16 cellular contexts compared by ENCODE assay signal in the genomic region with DNA sequence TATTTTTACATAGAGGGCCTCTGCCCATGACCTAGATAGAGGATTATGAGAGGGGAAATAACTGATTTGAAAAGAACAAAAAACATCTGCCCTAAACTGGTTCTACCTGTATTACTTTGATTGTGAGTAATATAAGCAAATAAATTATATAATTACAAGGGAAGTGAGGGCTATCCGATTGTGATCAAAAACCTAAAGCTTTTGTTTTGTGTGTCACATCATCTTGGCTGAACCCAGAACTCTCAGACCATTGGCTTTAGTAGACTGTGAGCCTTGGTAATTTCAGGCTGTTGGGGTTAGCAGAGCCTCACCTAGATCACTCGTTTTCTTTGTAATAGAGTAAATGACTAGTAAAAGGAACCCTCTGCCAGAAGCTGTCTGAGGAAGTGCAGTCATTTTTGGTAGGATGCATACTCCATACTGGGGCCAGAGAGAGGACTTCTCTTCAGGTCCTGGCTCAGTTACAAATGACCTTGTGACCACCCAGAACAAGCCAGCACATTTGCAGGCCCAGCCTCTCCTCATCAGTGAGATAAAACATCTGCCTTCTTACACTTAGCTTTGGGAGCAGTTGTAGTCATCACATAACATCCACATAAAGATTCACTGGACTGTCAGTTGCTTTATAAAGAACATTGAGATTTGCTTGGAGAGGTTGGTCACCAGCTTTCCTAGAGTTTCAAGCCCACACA. TPM values are rescaled to one million over a fixed set of nuclear protein-coding genes. Genes with fewer than 3 reads are reported as not detected.
A peak's percentile ranks its signal among the peaks of the same experiment; 100 is the strongest.
DNase-seq lines count a peak whose midpoint lies in the region; ATAC-seq, FAIRE-seq and TF ChIP-seq lines count a peak whose summit lies in the region.
"Had no signal": no experiment of that assay in that cellular context is flagged by ENCODE, and none has a peak within 500 bp of the region (broad histone marks: within the 10 kb centered on the region; RNA-seq: fewer than 3 reads in every experiment).

No MANE protein-coding gene starts in this region.

- H3K79me1 ChIP-seq in trophoblast cell (ENCODE audit: low read length): no peaks in the 10 kb centered on the region

- H3K4ac ChIP-seq in trophoblast cell (ENCODE audit: low read depth, low read length): no peak overlapping the region

- H3K14ac ChIP-seq in trophoblast cell (ENCODE audit: low read length): no peak overlapping the region

- H2BK12ac ChIP-seq in trophoblast cell (ENCODE audit: low read length): no peak overlapping the region

- no peak overlapping the region for H2BK5ac ChIP-seq in trophoblast cell (ENCODE audit: low read depth, low read length, poor library complexity)

- H4K12ac ChIP-seq in trophoblast cell (ENCODE audit: low read depth, low read length): no peak overlapping the region

- H3K9me3 ChIP-seq in left ventricle myocardium inferior (replicated peaks) (no peaks in the 10 kb centered on the region), trophoblast cell (ENCODE audit: insufficient read depth, low read depth, low read length) (no peaks in the 10 kb centered on the region)

- H3K27ac ChIP-seq in left ventricle myocardium inferior (replicated peaks) (peak overlapping the region; percentile 58), trophoblast cell (ENCODE audit: low read depth, low read length) (no peak overlapping the region)
- H3K27ac ChIP-seq: cardiac muscle cell had no signal

- intact Hi-C loops in left ventricle myocardium inferior (cut with micrococcal nuclease): no loop called here

- DNase-seq in HFFc6 (no peak), bronchial epithelial cell (ENCODE audit: low read depth) (peak; percentile 26), left ventricle myocardium inferior (peak; percentile 40), trophoblast cell (no peak), NCI-H1048 (lab: John Stamatoyannopoulos, UW) (no peak), anterior cingulate cortex (lab: John Stamatoyannopoulos, UW) (no peak), A172 (ENCODE audit: low spot score) (no peak)
- DNase-seq: activated T-cell treated with anti-CD3 and anti-CD28 coated beads, Interleukin-2, amount 50 U/mL, for 24 hours; kidney; NCI-H1694; NCI-H774; nucleus accumbens; stimulated activated naive CD4-positive, alpha-beta T cell had no signal

- H3K27me3 Mint-ChIP-seq in HFFc6 (ENCODE audit: insufficient read depth): no peaks in the 10 kb centered on the region
- H3K27me3 Mint-ChIP-seq: activated T-cell treated with anti-CD3 and anti-CD28 coated beads, Interleukin-2, amount 50 U/mL, for 24 hours had no signal

- no peak overlapping the region for H4K91ac ChIP-seq in trophoblast cell (ENCODE audit: low read depth, low read length)

- peak overlapping the region; percentile 51 for H3K18ac ChIP-seq in trophoblast cell (ENCODE audit: low read length)

- H3K4me3 ChIP-seq in bronchial epithelial cell (ENCODE audit: low read depth, low read length) (no peak overlapping the region), left ventricle myocardium inferior (no peak overlapping the region), trophoblast cell (ENCODE audit: low read depth, low read length) (no peak overlapping the region)
- H3K4me3 ChIP-seq: cardiac muscle cell, K562 had no signal

- no peak overlapping the region for H3K4me2 ChIP-seq in trophoblast cell (ENCODE audit: low read length)

- peaks cover 42% of the 10 kb centered on the region for H3K4me1 Mint-ChIP-seq in HFFc6 (ENCODE audit: low read depth)

- TF ChIP-seq CTCF in HFFc6 (IDR thresholded peaks at IDR 0.05) (no peak), bronchial epithelial cell (IDR thresholded peaks at IDR 0.05; ENCODE audit: insufficient read depth, low read length, severe bottlenecking) (no peak), left ventricle myocardium inferior (IDR thresholded peaks at IDR 0.05; ENCODE audit: borderline replicate concordance) (no peak)

- H3K27me3 ChIP-seq in bronchial epithelial cell (ENCODE audit: control insufficient read depth, insufficient read depth, low read length) (no peaks in the 10 kb centered on the region), left ventricle myocardium inferior (ENCODE audit: low read depth) (no peaks in the 10 kb centered on the region), trophoblast cell (ENCODE audit: insufficient read depth, low read length) (no peaks in the 10 kb centered on the region)
- H3K27me3 ChIP-seq: cardiac muscle cell had no signal

- peak overlapping the region; percentile 82 for H3K27ac Mint-ChIP-seq in HFFc6
- H3K27ac Mint-ChIP-seq: activated T-cell treated with anti-CD3 and anti-CD28 coated beads, Interleukin-2, amount 50 U/mL, for 24 hours had no signal

- FAIRE-seq in bronchial epithelial cell (lab: Jason Lieb, UNC): no peak
- FAIRE-seq: K562, kidney had no signal

- H2AFZ ChIP-seq in trophoblast cell (ENCODE audit: insufficient read depth, low read length, poor library complexity): no peak overlapping the region

- H3K36me3 Mint-ChIP-seq in HFFc6 (ENCODE audit: low read depth): peaks cover 34% of the 10 kb centered on the region

- H3K79me2 ChIP-seq in trophoblast cell (ENCODE audit: control insufficient read depth, insufficient read depth, low read length, poor library complexity): peaks cover 5% of the 10 kb centered on the region

- H3K4me1 ChIP-seq in left ventricle myocardium inferior (peaks cover 94% of the 10 kb centered on the region), trophoblast cell (ENCODE audit: control insufficient read depth in 1 of 2, insufficient read depth in 2 of 2, low read length in 2 of 2) (no peaks in the 10 kb centered on the region)

- H3K9me3 Mint-ChIP-seq in HFFc6: no peaks in the 10 kb centered on the region

- H3K36me3 ChIP-seq in bronchial epithelial cell (ENCODE audit: control insufficient read depth, insufficient read depth, low read length) (peaks cover 10% of the 10 kb centered on the region), left ventricle myocardium inferior (peaks cover 28% of the 10 kb centered on the region), trophoblast cell (ENCODE audit: control insufficient read depth in 1 of 2, insufficient read depth in 2 of 2, low read length in 2 of 2) (peaks cover 17 to 20% of the 10 kb centered on the region in 2 experiments)

- H2AK5ac ChIP-seq in trophoblast cell (ENCODE audit: low read length): no peak overlapping the region

- H4K8ac ChIP-seq in trophoblast cell (ENCODE audit: low read depth, low read length): no peak overlapping the region

- WGBS in trophoblast cell (ENCODE audit: extremely low coverage, insufficient coverage, insufficient read length): no CpG with 5 or more reads among the region's 2 CpGs

- H2BK120ac ChIP-seq in trophoblast cell (ENCODE audit: insufficient read depth, low read length, poor library complexity): no peak overlapping the region

- H3K23ac ChIP-seq in trophoblast cell (ENCODE audit: low read length): no peak overlapping the region

- ATAC-seq in GM18867 (IDR thresholded peaks at IDR 0.05; ENCODE audit: unreplicated experiment): no peak
- ATAC-seq: K562 had no signal

- no peak overlapping the region for H3K9ac ChIP-seq in trophoblast cell (ENCODE audit: low read length)

- no peak overlapping the region for H3K4me3 Mint-ChIP-seq in HFFc6
- H3K4me3 Mint-ChIP-seq: activated T-cell treated with anti-CD3 and anti-CD28 coated beads, Interleukin-2, amount 50 U/mL, for 24 hours had no signal

RNA-seq across cellular contexts. Expression of gene STK35, which starts 13.5 kb away (rescaled TPM):
- 10 to 100 TPM; 14.0 to 16.7 (median 15.1) TPM for total RNA-seq in HFFc6 (2021; fragmentation: NEBNext Ultra II Directional; extraction: Animal tissue kit (Norgen Biotek cat#: 25700))
- total RNA-seq in bronchial epithelial cell: 20.0 TPM in 2 replicates
- total RNA-seq in left ventricle myocardium inferior: 13.9 TPM
- 19.0 and 19.9 TPM in 2 replicates for polyA plus RNA-seq in trophoblast cell (2013)
- 14.1 and 16.9 TPM in 2 replicates for total RNA-seq in A172 (2014; rRNA removed; shearing (Covaris generic))

Comparison
In these comparisons a context has a peak if more than half of its experiments do, and no peak if none do; other contexts are left out.
1. DNase-seq: peak in bronchial epithelial cell (single experiment) and left ventricle myocardium inferior (single experiment); none in HFFc6 (single experiment), trophoblast cell (0 of 2), NCI-H1048 (single experiment), anterior cingulate cortex (0 of 58) and A172 (single experiment).